Comparison of ENCODE assay signal across 10 cellular contexts in the genomic region with DNA sequence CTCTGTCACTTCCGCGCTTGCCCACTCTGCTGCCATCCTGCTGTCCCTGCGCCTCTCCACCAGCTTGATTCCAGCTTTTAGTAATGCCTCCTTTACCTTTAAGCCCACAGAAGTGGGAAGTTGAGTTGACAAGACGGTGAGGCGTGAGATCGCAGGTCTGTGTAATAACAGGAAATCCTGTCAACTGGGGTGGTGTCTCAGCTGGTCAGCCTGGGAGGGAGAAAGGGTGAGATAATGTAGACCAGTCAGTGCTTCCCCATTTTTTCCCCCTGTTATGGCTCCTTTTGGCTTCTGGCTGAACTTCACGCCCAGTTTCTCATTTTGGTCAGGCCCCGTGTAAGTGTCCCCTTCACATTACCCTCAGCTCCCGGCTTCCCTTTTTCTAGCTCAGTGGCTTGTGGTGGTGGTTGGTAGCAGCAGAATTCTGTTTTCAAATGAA.
DNase-seq lines count a peak whose midpoint lies in the region; ATAC-seq and TF ChIP-seq lines count a peak whose summit lies in the region.
"Had no signal": no experiment of that assay in that cellular context is flagged by ENCODE, and none has a peak within 500 bp of the region (broad histone marks: within the 10 kb centered on the region; RNA-seq: fewer than 3 reads in every experiment).

No MANE protein-coding gene starts in this region.

- H3K36me3 ChIP-seq in neural progenitor cell (no peaks in the 10 kb centered on the region), SJCRH30 (0 out of 2 replicates have a peak, but pooled peaks cover 6% of the 10 kb centered on the region)
- H3K36me3 ChIP-seq: cardiac muscle cell had no signal

- peak; percentile 52 for DNase-seq in SIG-M5 treated with dmso at 0.1 percent for 504 hours (lab: John Stamatoyannopoulos, UW; ENCODE audit: unreplicated experiment)
- no peak for DNase-seq in SIG-M5 (lab: John Stamatoyannopoulos, UW)
- DNase-seq in activated T-helper 2 cell treated with anti-CD3 and anti-CD28 coated beads, Interferon-gamma antibody, Interleukin-2, Interleukin-4, amounts not matched to agents 10 μg/mL and 5 μg/mL and 100 μg/mL, durations not matched to agents 14 hours and 24 hours and 36 hours (ENCODE audit: low spot score): no peak
- no peak for DNase-seq in neural progenitor cell (ENCODE audit: low spot score)
- no peak for DNase-seq in cortex of kidney (lab: John Stamatoyannopoulos, UW)
- no peak for DNase-seq in stimulated activated CD4-positive, alpha-beta T cell treated with anti-CD3 and anti-CD28 coated beads, Interleukin-1b, Interleukin-23, amount 100 ng/mL, for 48 hours
- no peak for DNase-seq in SJCRH30

- no peaks in the 10 kb centered on the region for H3F3A ChIP-seq in neural progenitor cell (ENCODE audit: low read depth)

- H3K4me3 ChIP-seq in neural progenitor cell (no peak overlapping the region), SJCRH30 (no peak overlapping the region)
- H3K4me3 ChIP-seq: A549, cardiac muscle cell had no signal

- H3K27me3 ChIP-seq in neural progenitor cell: no peaks in the 10 kb centered on the region
- no peaks in the 10 kb centered on the region for H3K27me3 ChIP-seq in SJCRH30
- H3K27me3 ChIP-seq: cardiac muscle cell had no signal

- H3K9me3 ChIP-seq in neural progenitor cell (ENCODE audit: low read depth) (no peaks in the 10 kb centered on the region), SJCRH30 (replicated peaks) (no peaks in the 10 kb centered on the region)
- H3K9me3 ChIP-seq: A549 had no signal

- H3K27ac ChIP-seq in neural progenitor cell (no peak overlapping the region), SJCRH30 (no peak overlapping the region)
- H3K27ac ChIP-seq: A549, cardiac muscle cell had no signal

- peak overlapping the region; percentile 21 for H3K27ac Mint-ChIP-seq in activated T-helper 2 cell treated with anti-CD3 and anti-CD28 coated beads, Interferon-gamma antibody, Interleukin-2, Interleukin-4, amounts not matched to agents 10 μg/mL and 5 μg/mL and 100 μg/mL, durations not matched to agents 14 hours and 24 hours and 36 hours
- peak overlapping the region; percentile 25 for H3K27ac Mint-ChIP-seq in neural progenitor cell

- TF ChIP-seq CTCF in neural progenitor cell (IDR thresholded peaks at IDR 0.05): no peak

- H3K36me3 Mint-ChIP-seq in activated T-helper 2 cell treated with anti-CD3 and anti-CD28 coated beads, Interferon-gamma antibody, Interleukin-2, Interleukin-4, amounts not matched to agents 10 μg/mL and 5 μg/mL and 100 μg/mL, durations not matched to agents 14 hours and 24 hours and 36 hours (ENCODE audit: low read depth): peaks cover 31% of the 10 kb centered on the region
- peaks cover 25% of the 10 kb centered on the region for H3K36me3 Mint-ChIP-seq in neural progenitor cell

- ATAC-seq in HG03139 (IDR thresholded peaks at IDR 0.05; ENCODE audit: unreplicated experiment): peak; percentile 71
- ATAC-seq: A549 had no signal

- no peak overlapping the region for H2AFZ ChIP-seq in neural progenitor cell (replicated peaks)

- peaks cover 55% of the 10 kb centered on the region for H3K4me1 Mint-ChIP-seq in activated T-helper 2 cell treated with anti-CD3 and anti-CD28 coated beads, Interferon-gamma antibody, Interleukin-2, Interleukin-4, amounts not matched to agents 10 μg/mL and 5 μg/mL and 100 μg/mL, durations not matched to agents 14 hours and 24 hours and 36 hours (ENCODE audit: low read depth)
- H3K4me1 Mint-ChIP-seq in neural progenitor cell: no peaks in the 10 kb centered on the region

- no peaks in the 10 kb centered on the region for H3K4me1 ChIP-seq in neural progenitor cell
- H3K4me1 ChIP-seq in SJCRH30: no peaks in the 10 kb centered on the region
- H3K4me1 ChIP-seq: A549 had no signal

- no peaks in the 10 kb centered on the region for H3K9me3 Mint-ChIP-seq in activated T-helper 2 cell treated with anti-CD3 and anti-CD28 coated beads, Interferon-gamma antibody, Interleukin-2, Interleukin-4, amounts not matched to agents 10 μg/mL and 5 μg/mL and 100 μg/mL, durations not matched to agents 14 hours and 24 hours and 36 hours
- H3K9me3 Mint-ChIP-seq in neural progenitor cell: peaks cover 3% of the 10 kb centered on the region

- no peak overlapping the region for H3K9ac ChIP-seq in neural progenitor cell

- no peak overlapping the region for H3K4me2 ChIP-seq in neural progenitor cell
- H3K4me2 ChIP-seq: A549 had no signal

- H3K4me3 Mint-ChIP-seq in activated T-helper 2 cell treated with anti-CD3 and anti-CD28 coated beads, Interferon-gamma antibody, Interleukin-2, Interleukin-4, amounts not matched to agents 10 μg/mL and 5 μg/mL and 100 μg/mL, durations not matched to agents 14 hours and 24 hours and 36 hours (ENCODE audit: low read depth): no peak overlapping the region
- H3K4me3 Mint-ChIP-seq in neural progenitor cell: no peak overlapping the region

- no peaks in the 10 kb centered on the region for H3K79me2 ChIP-seq in neural progenitor cell (ENCODE audit: low read depth)

- intact Hi-C loops in activated T-helper 2 cell treated with anti-CD3 and anti-CD28 coated beads, Interferon-gamma antibody, Interleukin-2, Interleukin-4, amounts not matched to agents 10 μg/mL and 5 μg/mL and 100 μg/mL, durations not matched to agents 14 hours and 24 hours and 36 hours (cut with micrococcal nuclease): no loop called here

- H3K27me3 Mint-ChIP-seq in activated T-helper 2 cell treated with anti-CD3 and anti-CD28 coated beads, Interferon-gamma antibody, Interleukin-2, Interleukin-4, amounts not matched to agents 10 μg/mL and 5 μg/mL and 100 μg/mL, durations not matched to agents 14 hours and 24 hours and 36 hours (ENCODE audit: low read depth): no peaks in the 10 kb centered on the region
- no peaks in the 10 kb centered on the region for H3K27me3 Mint-ChIP-seq in neural progenitor cell (ENCODE audit: insufficient read depth, low read depth)

- no peaks in the 10 kb centered on the region for H4K20me1 ChIP-seq in neural progenitor cell (ENCODE audit: low read depth)
